ENCODE assay signal across 12 cellular contexts in genomic region chr12:22628228-22628627, GRCh38. TPM values are rescaled to one million over a fixed set of nuclear protein-coding genes. Genes with fewer than 3 reads are reported as not detected.
DNase-seq lines count a peak whose midpoint lies in the region; ATAC-seq and TF ChIP-seq lines count a peak whose summit lies in the region.
"Had no signal": no experiment of that assay in that cellular context is flagged by ENCODE, and none has a peak within 500 bp of the region (broad histone marks: within the 10 kb centered on the region; RNA-seq: fewer than 3 reads in every experiment).

No MANE protein-coding gene starts in this region.

- no peak for ATAC-seq in HG03159 (IDR thresholded peaks at IDR 0.05; ENCODE audit: unreplicated experiment)
- no peak for ATAC-seq in HG03280 (IDR thresholded peaks at IDR 0.05; ENCODE audit: unreplicated experiment)
- no peak for ATAC-seq in HG03045 (IDR thresholded peaks at IDR 0.05; ENCODE audit: unreplicated experiment)

- no TSS peak for BruUV-seq in mammary epithelial cell (replicated peaks; lab: Mats Ljungman, UMichigan)

- H3K27ac ChIP-seq in ACC112 (ENCODE audit: low read depth, low read length) (no peak overlapping the region), HUES48 (ENCODE audit: low read depth, low read length) (no peak overlapping the region), mammary epithelial cell (ENCODE audit: insufficient read depth, low read depth, low read length) (peak overlapping the region; percentile 99), muscle layer of duodenum (ENCODE audit: low read length) (peak overlapping the region; percentile 97)

- H3K4me1 ChIP-seq in ACC112 (ENCODE audit: control insufficient read depth, insufficient read depth, low read length, unreplicated experiment) (peaks cover 21% of the 10 kb centered on the region), HUES48 (ENCODE audit: control insufficient read depth, insufficient read depth, low read length) (peaks cover 25% of the 10 kb centered on the region), mammary epithelial cell (ENCODE audit: insufficient read depth, low read length) (peaks cover 12% of the 10 kb centered on the region), muscle layer of duodenum (ENCODE audit: control insufficient read depth in 1 of 2, insufficient read depth in 2 of 2, low read length in 2 of 2) (peaks cover 13 to 14% of the 10 kb centered on the region in 2 donors)

- 63% methylated on average over 4 of the region's 4 CpGs for WGBS in mammary epithelial cell (ENCODE audit: low coverage, missing lambda C conversion rate)

- H3K27me3 ChIP-seq in ACC112 (ENCODE audit: insufficient read depth, low read length) (no peaks in the 10 kb centered on the region), HUES48 (ENCODE audit: control insufficient read depth, insufficient read depth, low read length) (no peaks in the 10 kb centered on the region), mammary epithelial cell (ENCODE audit: insufficient read depth, low read length) (no peaks in the 10 kb centered on the region), muscle layer of duodenum (ENCODE audit: low read depth, low read length) (no peaks in the 10 kb centered on the region)
- H3K27me3 ChIP-seq: spleen had no signal

- no peaks in the 10 kb centered on the region for H4K20me1 ChIP-seq in mammary epithelial cell (ENCODE audit: insufficient read depth, low read length)

- DNase-seq in mammary epithelial cell (peak; percentile 2), HK-2 (ENCODE audit: unreplicated experiment) (no peak)
- DNase-seq: amniotic stem cell, NCI-H2029 treated with DMSO at 0.1 percent for 48 hours, spleen, trophoblast cell had no signal

- intact Hi-C loops in mammary epithelial cell (cut with micrococcal nuclease), result no loop called here

- H3K36me3 ChIP-seq in ACC112 (ENCODE audit: insufficient read depth, low read length) (no peaks in the 10 kb centered on the region), HUES48 (ENCODE audit: control insufficient read depth, insufficient read depth, low read length) (0 out of 2 replicates have a peak, but pooled peaks cover 3% of the 10 kb centered on the region), mammary epithelial cell (ENCODE audit: insufficient read depth, low read length) (no peaks in the 10 kb centered on the region), muscle layer of duodenum (ENCODE audit: control insufficient read depth in 1 of 2, insufficient read depth in 2 of 2, low read length in 2 of 2) (peaks cover 4 to 9% of the 10 kb centered on the region in 2 donors)

- TF ChIP-seq CTCF in mammary epithelial cell (conservative IDR thresholded peaks at IDR 0.05 in 1 of 2, IDR thresholded peaks at IDR 0.05 in 1 of 2; ENCODE audit: extremely low read depth in 1 of 2, insufficient read depth in 1 of 2, low read depth in 1 of 2, low read length in 2 of 2), result no peak

- in situ Hi-C loops in mammary epithelial cell (cut with MboI; ENCODE audit: low sequenced_read_pairs in 2 of 2), result loop anchor here (10.0 to 25.0 kb wide), 3 partner anchors 83 to 541 kb away; partner anchors contain the start of gene C2CD5 (in 2 of the 2)

- dilution Hi-C loops in mammary epithelial cell (cut with HindIII; ENCODE audit: low sequenced_read_pairs), result loop anchor here (5.0 to 10.0 kb wide), 2 partner anchors 44 to 83 kb away; partner anchors contain the start of gene C2CD5

- H2AFZ ChIP-seq in ACC112 (ENCODE audit: low read length, unreplicated experiment), result no peak overlapping the region
- H2AFZ ChIP-seq in mammary epithelial cell (ENCODE audit: low read depth, low read length), result no peak overlapping the region

- H3K4me3 ChIP-seq in ACC112 (ENCODE audit: low read depth, low read length) (peak overlapping the region; percentile 92), HUES48 (ENCODE audit: low read depth, low read length) (peak overlapping the region; percentile 86), mammary epithelial cell (replicated peaks in 1 of 3; ENCODE audit: insufficient read depth in 1 of 3, low read depth in 2 of 3, low read length in 3 of 3) (peak overlapping the region; percentile 79 to 94 (median 83)), muscle layer of duodenum (ENCODE audit: low read depth in 1 of 2, low read length in 2 of 2) (peak overlapping the region; percentile 97 to 98)

- H3K9ac ChIP-seq in HUES48 (ENCODE audit: low read depth, low read length) (no peak overlapping the region), mammary epithelial cell (ENCODE audit: insufficient read depth, low read length) (peak overlapping the region; percentile 18)

- peak overlapping the region; percentile 91 for H3K4me2 ChIP-seq in mammary epithelial cell (ENCODE audit: insufficient read depth, low read depth, low read length)

- H3K9me3 ChIP-seq in HUES48 (ENCODE audit: control insufficient read depth, insufficient read depth, low read length) (no peaks in the 10 kb centered on the region), mammary epithelial cell (replicated peaks; ENCODE audit: insufficient read depth, low read length) (no peaks in the 10 kb centered on the region), muscle layer of duodenum (ENCODE audit: control insufficient read depth in 1 of 2, low read length in 2 of 2) (no peaks in the 10 kb centered on the region)
- H3K9me3 ChIP-seq: spleen had no signal

- H3K79me2 ChIP-seq in ACC112 (ENCODE audit: control insufficient read depth, insufficient read depth, low read length, unreplicated experiment) (peaks cover 65% of the 10 kb centered on the region), mammary epithelial cell (ENCODE audit: insufficient read depth, low read length) (peaks cover 78% of the 10 kb centered on the region)

- CTCF ChIA-PET in mammary epithelial cell (lab: Charles Lee; ENCODE audit: low non-redundant PET), result no interaction called here

RNA-seq across cellular contexts. Expression of gene ETNK1, which starts 3.3 kb away (rescaled TPM):
- total RNA-seq in mammary epithelial cell, result 10 to 100 TPM; 37.0 to 48.3 TPM
- 11.4 TPM for polyA plus RNA-seq in mammary epithelial cell
- polyA minus RNA-seq in mammary epithelial cell, result 52.8 TPM

Comparison
In these comparisons a context has a peak if more than half of its experiments do, and no peak if none do; other contexts are left out.
1. H3K27ac ChIP-seq: peak in mammary epithelial cell (single experiment) and muscle layer of duodenum (single experiment); none in ACC112 (single experiment) and HUES48 (single experiment).
2. Peak in every context shown above with its lines, with median percentiles within 50 percentile points of each other: H3K4me3 ChIP-seq.